Comparison of ENCODE assay signal across 10 cellular contexts in genomic region chr5:72510610-72511121, GRCh38. TPM values are rescaled to one million over a fixed set of nuclear protein-coding genes. Genes with fewer than 3 reads are reported as not detected.
DNase-seq lines count a peak whose midpoint lies in the region; ATAC-seq and TF ChIP-seq lines count a peak whose summit lies in the region.
"Had no signal": no experiment of that assay in that cellular context is flagged by ENCODE, and none has a peak within 500 bp of the region (broad histone marks: within the 10 kb centered on the region; RNA-seq: fewer than 3 reads in every experiment).

No MANE protein-coding gene starts in this region.

- peaks cover 0 to 6% of the 10 kb centered on the region in 2 donors for H3K4me1 ChIP-seq in uterus

- no peak for ATAC-seq in GM21529 (IDR thresholded peaks at IDR 0.05; ENCODE audit: unreplicated experiment)

- H3K36me3 ChIP-seq in uterus: no peaks in the 10 kb centered on the region
- H3K36me3 ChIP-seq: adrenal gland had no signal

- H3K27me3 ChIP-seq in uterus: no peaks in the 10 kb centered on the region
- H3K27me3 ChIP-seq: adrenal gland had no signal

- no peak overlapping the region for H3K4me3 ChIP-seq in uterus
- H3K4me3 ChIP-seq: adrenal gland had no signal

- intact Hi-C loops in uterus (cut with DNase I; ENCODE audit: low total_unique reads): no loop called here

- no peak for TF ChIP-seq POLR2A in uterus (IDR thresholded peaks at IDR 0.05)

- TF ChIP-seq CTCF in uterus (IDR thresholded peaks at IDR 0.05): no peak

- H3K27ac ChIP-seq in caudate nucleus (ENCODE audit: low read depth, low read length) (peak overlapping the region; percentile 4), uterus (peak overlapping the region in 1 of 2 donors; percentile 79)

- DNase-seq in stimulated activated CD4-positive, alpha-beta T cell treated with anti-CD3 and anti-CD28 coated beads, Interleukin-15, amount 100 ng/mL, for 24 hours: peak; percentile 41
- DNase-seq in stimulated activated CD4-positive, alpha-beta T cell treated with anti-CD3 and anti-CD28 coated beads, Interleukin-2, amount 100 ng/mL, for 48 hours: no peak
- DNase-seq in caudate nucleus (lab: John Stamatoyannopoulos, UW) (peak in 8 of 61 donors; percentile 0 to 43 (median 12)), lung microvascular endothelial cell (ENCODE audit: low read depth in 2 of 2) (peak; percentile 70 to 93), uterus (peak; percentile 38 to 49), retina (no peak), NCI-H748 (lab: John Stamatoyannopoulos, UW; ENCODE audit: unreplicated experiment) (no peak)

- H3K9me3 ChIP-seq in uterus: no peaks in the 10 kb centered on the region
- H3K9me3 ChIP-seq: adrenal gland had no signal

RNA-seq across cellular contexts. Expression of gene ZNF366, which starts 3.5 kb away (rescaled TPM):
- total RNA-seq in lung microvascular endothelial cell: 0.40 and 1.3 TPM in 2 replicates
- total RNA-seq in uterus: 10 to 100 TPM in 2 of 4 donors, 1 to 10 TPM in 1, under 1 TPM in 1; 0.29 to 20.5 (median 12.1) TPM
- total RNA-seq: T-helper 1 cell treated with Interleukin-12 subunit alpha and Interleukin-12 subunit beta and Interleukin-4 antibody, amounts not matched to agents 30 ng/mL and 1 ng/mL, for 36 hours had no signal

Comparison
In these comparisons a context has a peak if more than half of its experiments do, and no peak if none do; other contexts are left out.
1. DNase-seq: peak in stimulated activated CD4-positive, alpha-beta T cell treated with anti-CD3 and anti-CD28 coated beads, Interleukin-15, amount 100 ng/mL, for 24 hours (single experiment), lung microvascular endothelial cell (2 of 2) and uterus (2 of 2); none in stimulated activated CD4-positive, alpha-beta T cell treated with anti-CD3 and anti-CD28 coated beads, Interleukin-2, amount 100 ng/mL, for 48 hours (0 of 2), retina (single experiment) and NCI-H748 (single experiment).